24 cellular contexts compared by ENCODE assay signal in the genomic region with DNA sequence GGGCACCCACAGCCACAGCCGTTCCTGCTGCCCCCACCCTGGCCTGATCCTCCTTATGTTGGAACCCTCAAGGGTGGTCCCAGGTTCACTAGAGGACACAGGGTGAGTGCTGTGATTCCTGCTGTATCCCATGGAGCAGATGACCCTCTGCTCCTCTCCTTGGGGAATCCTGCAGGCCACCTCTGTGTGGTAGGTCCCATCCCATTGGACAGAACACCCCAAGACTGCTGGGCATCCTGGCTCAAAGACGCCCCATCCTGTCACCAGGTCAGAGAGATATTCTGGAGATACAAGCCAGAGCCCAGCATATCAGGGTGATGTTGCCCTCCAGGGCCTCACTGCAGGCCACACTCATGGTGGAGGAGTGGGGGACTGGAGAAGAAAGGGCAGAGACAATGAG. TPM values are rescaled to one million over a fixed set of nuclear protein-coding genes. Genes with fewer than 3 reads are reported as not detected.
A peak's percentile ranks its signal among the peaks of the same experiment; 100 is the strongest.
DNase-seq lines count a peak whose midpoint lies in the region; ATAC-seq, FAIRE-seq and TF ChIP-seq lines count a peak whose summit lies in the region.
"Had no signal": no experiment of that assay in that cellular context is flagged by ENCODE, and none has a peak within 500 bp of the region (broad histone marks: within the 10 kb centered on the region; RNA-seq: fewer than 3 reads in every experiment).

No MANE protein-coding gene starts in this region.

- no peak for TF ChIP-seq POLR2A in right lobe of liver (IDR thresholded peaks at IDR 0.05)

- H4K91ac ChIP-seq in mesenchymal stem cell (ENCODE audit: low read length): no peak overlapping the region

- ATAC-seq in HG02759 (IDR thresholded peaks at IDR 0.05; ENCODE audit: unreplicated experiment) (no peak), right lobe of liver (no peak)

- H3K23ac ChIP-seq in mesenchymal stem cell (ENCODE audit: low read length in 2 of 2): no peak overlapping the region

- peak; percentile 13 for FAIRE-seq in bronchial epithelial cell (lab: Jason Lieb, UNC)
- FAIRE-seq: A204.1, D721Med, G401.6, GM12891, GM19239 had no signal

- no peaks in the 10 kb centered on the region for H3K9me3 Mint-ChIP-seq in Caco-2 (ENCODE audit: unreplicated experiment)
- H3K9me3 Mint-ChIP-seq: CD4-positive, CD25-positive, alpha-beta regulatory T cell; CD8-positive, alpha-beta memory T cell had no signal

- TF ChIP-seq CTCF in bronchial epithelial cell (IDR thresholded peaks at IDR 0.05; ENCODE audit: insufficient read depth, low read length, severe bottlenecking): no peak
- TF ChIP-seq CTCF in right lobe of liver (IDR thresholded peaks at IDR 0.05): no peak
- no peak for TF ChIP-seq CTCF in Caco-2 (IDR thresholded peaks at IDR 0.05; ENCODE audit: insufficient read depth in 1 of 2, low read depth in 1 of 2, low read length in 1 of 2, severe bottlenecking in 1 of 2, unreplicated experiment in 1 of 2)

- H2BK120ac ChIP-seq in mesenchymal stem cell (ENCODE audit: low read depth, low read length): no peak overlapping the region

- H3K4me1 ChIP-seq in mesenchymal stem cell (ENCODE audit: control insufficient read depth, insufficient read depth, low read depth, low read length): peaks cover 15% of the 10 kb centered on the region
- peaks cover 0 to 24% (median 11%) of the 10 kb centered on the region in 4 donors for H3K4me1 ChIP-seq in right lobe of liver
- H3K4me1 ChIP-seq in Caco-2: peaks cover 22% of the 10 kb centered on the region

- H3K14ac ChIP-seq in mesenchymal stem cell (ENCODE audit: low read length in 2 of 2): no peak overlapping the region

- no peak overlapping the region for H3K18ac ChIP-seq in mesenchymal stem cell (ENCODE audit: low read depth in 1 of 2, low read length in 2 of 2)

- DNase-seq in SK-N-DZ (ENCODE audit: low spot score): peak; percentile 23
- no peak for DNase-seq in bronchial epithelial cell (ENCODE audit: low read depth)
- no peak for DNase-seq in mesenchymal stem cell
- no peak for DNase-seq in right lobe of liver
- no peak for DNase-seq in Caco-2
- DNase-seq: 8988T; ACHN; BE2C; C1 segment of cervical spinal cord; Calu3; CD4-positive, alpha-beta memory T cell; CD4-positive, CD25-positive, alpha-beta regulatory T cell; CD8-positive, alpha-beta memory T cell; COR-L47; DMS79 treated with DMSO at 0.1 percent for 48 hours; GF-D8 had no signal

- CTCF ChIA-PET in Caco-2 (lab: Charles Lee): no interaction called here

- H2AFZ ChIP-seq in mesenchymal stem cell (ENCODE audit: low read depth, low read length): no peak overlapping the region

- intact Hi-C loops in right lobe of liver (cut with DNase I): no loop called here
- intact Hi-C loops in Caco-2 (cut with micrococcal nuclease; ENCODE audit: unreplicated experiment): no loop called here

- 89% methylated on average over 2 of the region's 2 CpGs for WGBS in mesenchymal stem cell
- whole genome bisulfite sequencing in right lobe of liver (ENCODE audit: insufficient coverage, low coverage, low lambda C conversion rate, missing lambda C conversion rate): no CpG with 5 or more reads among the region's 2 CpGs

- POLR2A ChIA-PET in Caco-2 (lab: Charles Lee): no interaction called here

- H3K36me3 Mint-ChIP-seq in Caco-2 (ENCODE audit: insufficient read depth, unreplicated experiment): no peaks in the 10 kb centered on the region
- H3K36me3 Mint-ChIP-seq: CD4-positive, alpha-beta memory T cell; CD4-positive, CD25-positive, alpha-beta regulatory T cell had no signal

- no peak overlapping the region for H3K9ac ChIP-seq in mesenchymal stem cell (ENCODE audit: low read length)
- H3K9ac ChIP-seq: BLaER1 had no signal

- H2AK5ac ChIP-seq in mesenchymal stem cell (ENCODE audit: low read length, severe bottlenecking): no peak overlapping the region

- H3K79me1 ChIP-seq in mesenchymal stem cell (replicated peaks; ENCODE audit: low read length, poor library complexity, severe bottlenecking): peaks cover 5% of the 10 kb centered on the region

- H3K4me3 Mint-ChIP-seq in Caco-2 (ENCODE audit: unreplicated experiment): no peak overlapping the region
- H3K4me3 Mint-ChIP-seq: CD14-positive monocyte; CD4-positive, alpha-beta memory T cell; CD4-positive, CD25-positive, alpha-beta regulatory T cell; CD8-positive, alpha-beta memory T cell had no signal

- H3K36me3 ChIP-seq in bronchial epithelial cell (ENCODE audit: control insufficient read depth, insufficient read depth, low read length) (no peaks in the 10 kb centered on the region), mesenchymal stem cell (ENCODE audit: control insufficient read depth in 1 of 2, insufficient read depth in 2 of 2, low read depth in 1 of 2, low read length in 2 of 2) (peaks cover 0 to 4% of the 10 kb centered on the region in 2 experiments), right lobe of liver (no peaks in the 10 kb centered on the region), Caco-2 (ENCODE audit: control insufficient read depth, insufficient read depth, low read length) (no peaks in the 10 kb centered on the region)
- H3K36me3 ChIP-seq: BE2C, BLaER1 had no signal

- H2BK15ac ChIP-seq in mesenchymal stem cell (ENCODE audit: low read depth, poor library complexity, severe bottlenecking): peak overlapping the region; percentile 15

- H3K4me1 Mint-ChIP-seq in Caco-2 (ENCODE audit: low read depth, unreplicated experiment): peaks cover 10% of the 10 kb centered on the region

- H2BK12ac ChIP-seq in mesenchymal stem cell (ENCODE audit: low read length in 2 of 2): no peak overlapping the region

- H3K27me3 Mint-ChIP-seq in Caco-2 (ENCODE audit: insufficient read depth, unreplicated experiment): peaks cover 9% of the 10 kb centered on the region

- H3K4me2 ChIP-seq in mesenchymal stem cell (ENCODE audit: low read length, poor library complexity, severe bottlenecking): no peak overlapping the region
- H3K4me2 ChIP-seq: BLaER1 had no signal

- no peak overlapping the region for H4K8ac ChIP-seq in mesenchymal stem cell (ENCODE audit: low read length)

- BruUV-seq in Caco-2 (replicated peaks; lab: Mats Ljungman, UMichigan): no TSS peak

- no peak overlapping the region for H3K27ac Mint-ChIP-seq in Caco-2 (ENCODE audit: unreplicated experiment)
- H3K27ac Mint-ChIP-seq: CD4-positive, alpha-beta memory T cell had no signal

- H3K4me3 ChIP-seq in bronchial epithelial cell (ENCODE audit: low read depth, low read length) (no peak overlapping the region), mesenchymal stem cell (ENCODE audit: insufficient read depth in 1 of 2, low read depth in 1 of 2, low read length in 2 of 2) (no peak overlapping the region), right lobe of liver (no peak overlapping the region), Caco-2 (ENCODE audit: low read depth, low read length) (no peak overlapping the region)
- H3K4me3 ChIP-seq: BLaER1 had no signal

- H3K27me3 ChIP-seq in bronchial epithelial cell (ENCODE audit: control insufficient read depth, insufficient read depth, low read length) (peaks cover 10% of the 10 kb centered on the region), mesenchymal stem cell (ENCODE audit: control insufficient read depth in 1 of 2, insufficient read depth in 1 of 2, low read length in 2 of 2) (peaks cover 20 to 28% of the 10 kb centered on the region in 2 experiments), right lobe of liver (no peaks in the 10 kb centered on the region), Caco-2 (replicated peaks; ENCODE audit: control insufficient read depth, insufficient read depth, low read length) (no peaks in the 10 kb centered on the region)
- H3K27me3 ChIP-seq: BE2C had no signal

- H2BK5ac ChIP-seq in mesenchymal stem cell (ENCODE audit: low read depth, low read length, poor library complexity, severe bottlenecking): no peak overlapping the region

- no peak overlapping the region for H3K4ac ChIP-seq in mesenchymal stem cell (ENCODE audit: low read depth in 1 of 2, low read length in 2 of 2)

- no peak overlapping the region for H3K27ac ChIP-seq in mesenchymal stem cell (ENCODE audit: low read length, poor library complexity, severe bottlenecking)
- no peak overlapping the region for H3K27ac ChIP-seq in right lobe of liver
- H3K27ac ChIP-seq: BLaER1 had no signal

- H3K9me3 ChIP-seq in mesenchymal stem cell (ENCODE audit: control insufficient read depth, low read length) (no peaks in the 10 kb centered on the region), right lobe of liver (no peaks in the 10 kb centered on the region), Caco-2 (no peaks in the 10 kb centered on the region)
- H3K9me3 ChIP-seq: BE2C, BLaER1 had no signal

RNA-seq across cellular contexts. Expression of gene HLA-A, which starts 28.4 kb away (rescaled TPM):
- 35.3 and 39.6 TPM in 2 replicates for polyA plus RNA-seq in SK-N-DZ (2014; cell fraction: cytosol; rRNA removed)
- 41.1 and 48.8 TPM in 2 replicates for polyA plus RNA-seq in SK-N-DZ (2014; cell fraction: nucleus; rRNA removed)
- total RNA-seq in bronchial epithelial cell: 268 and 707 TPM in 2 replicates
- polyA plus RNA-seq in mesenchymal stem cell (2013, experiment 1 of 2): 501 TPM
- 521 TPM for polyA plus RNA-seq in mesenchymal stem cell (2013, experiment 2 of 2)
- total RNA-seq in right lobe of liver: 100 to 1,000 TPM; 107 to 561 (median 406) TPM
- 192 and 198 TPM in 2 replicates for total RNA-seq in Caco-2 (2022)
